ENCODE assay signal across 8 cellular contexts in the genomic region with DNA sequence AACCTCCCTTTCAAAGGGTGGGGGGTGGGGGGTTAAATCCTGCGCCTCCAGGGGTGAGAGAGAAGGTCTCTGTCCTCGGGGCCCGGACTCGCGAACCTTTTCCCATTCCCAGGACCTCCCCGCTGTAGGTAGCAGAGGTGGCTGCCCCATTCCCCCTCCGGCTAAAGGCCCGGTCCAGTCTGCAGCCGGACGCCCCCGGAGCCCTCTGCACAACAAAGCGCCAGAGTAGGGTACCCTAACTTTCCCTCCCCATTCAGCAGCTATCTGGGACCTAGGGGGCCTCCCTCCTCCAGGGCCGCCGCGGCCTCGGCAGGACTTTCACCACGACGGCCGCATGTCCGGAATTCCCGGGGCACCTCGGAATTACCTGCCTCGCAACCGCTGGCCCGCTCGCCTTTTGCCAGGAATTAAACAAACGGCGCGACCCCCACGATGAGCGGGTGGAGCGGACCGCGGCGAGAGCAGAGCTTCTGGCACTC. TPM values are rescaled to one million over a fixed set of nuclear protein-coding genes. Genes with fewer than 3 reads are reported as not detected.
DNase-seq lines count a peak whose midpoint lies in the region; ATAC-seq, FAIRE-seq and TF ChIP-seq lines count a peak whose summit lies in the region.

No MANE protein-coding gene starts in this region.

- H3K27me3 ChIP-seq in AG04450 (ENCODE audit: control insufficient read depth, insufficient read depth, low read length) (no peaks in the 10 kb centered on the region), neuron (ENCODE audit: insufficient read depth, low read length) (no peaks in the 10 kb centered on the region)

- H3K9me3 ChIP-seq in AG04450 (ENCODE audit: control insufficient read depth, insufficient read depth, low read length) (no peaks in the 10 kb centered on the region; the same call in 1 of the 2 replicates), neuron (ENCODE audit: low read length) (no peaks in the 10 kb centered on the region)

- TF ChIP-seq CTCF in AG04450 (IDR thresholded peaks at IDR 0.05; ENCODE audit: low read depth, low read length) = no peak
- no peak for TF ChIP-seq CTCF in fibroblast of pulmonary artery (IDR thresholded peaks at IDR 0.05; ENCODE audit: low read length, missing control alignments)

- H3K4me3 ChIP-seq in AG04450 (ENCODE audit: low read depth, low read length) (peak overlapping the region; percentile 91), fibroblast of pulmonary artery (replicated peaks; ENCODE audit: low read depth, low read length) (peak overlapping the region; percentile 63), neuron (ENCODE audit: low read length) (peak overlapping the region; percentile 85)

- peak; percentile 22; the same call in 1 of the 2 replicates for TF ChIP-seq POLR2A in H54 (IDR thresholded peaks at IDR 0.05; ENCODE audit: low read depth, low read length)

- no peaks in the 10 kb centered on the region for H3K36me3 ChIP-seq in neuron (ENCODE audit: insufficient read depth, low read length)

- H3K27ac Mint-ChIP-seq in activated CD4-positive, alpha-beta memory T cell treated with anti-CD3 and anti-CD28 coated beads for 36 hours = peak overlapping the region; percentile 98

- peak overlapping the region; percentile 96 for H2AFZ ChIP-seq in neuron (ENCODE audit: low read depth, low read length)

- H3K4me1 ChIP-seq in neuron (ENCODE audit: insufficient read depth, low read length) = peaks cover 43% of the 10 kb centered on the region

- H3K4me3 Mint-ChIP-seq in activated CD4-positive, alpha-beta memory T cell treated with anti-CD3 and anti-CD28 coated beads for 36 hours = peak overlapping the region; percentile 97

- no peak for ATAC-seq in GM18517 (IDR thresholded peaks at IDR 0.05; ENCODE audit: unreplicated experiment)

- H3K36me3 Mint-ChIP-seq in activated CD4-positive, alpha-beta memory T cell treated with anti-CD3 and anti-CD28 coated beads for 36 hours = peaks cover 46% of the 10 kb centered on the region

- peak overlapping the region; percentile 92 for H3K27ac ChIP-seq in AG04450 (ENCODE audit: low read depth, low read length)

- FAIRE-seq in H54 (lab: Jason Lieb, UNC) = no peak

- no peaks in the 10 kb centered on the region for H3K9me3 Mint-ChIP-seq in activated CD4-positive, alpha-beta memory T cell treated with anti-CD3 and anti-CD28 coated beads for 36 hours

- POLR2A ChIA-PET in AG04450 (lab: Yijun Ruan, JAX) = interaction anchor here (0.9 kb wide), 1 partner anchor 221 kb away, joined by 5 read pairs; no protein-coding TSS in a partner anchor
- POLR2A ChIA-PET in activated CD4-positive, alpha-beta memory T cell treated with anti-CD3 and anti-CD28 coated beads for 36 hours (lab: Charles Lee) = interaction anchor here (0.6 to 3.0 kb wide), 4 partner anchors 22 to 97 kb away, joined by 3 to 22 read pairs (median 8); no protein-coding TSS in a partner anchor

- no peak for DNase-seq in AG04450 (ENCODE audit: low read depth, low spot score)
- DNase-seq in H54 (ENCODE audit: insufficient read length, low spot score) = no peak
- peak; percentile 30 for DNase-seq in activated CD4-positive, alpha-beta memory T cell treated with anti-CD3 and anti-CD28 coated beads for 36 hours
- no peak for DNase-seq in fibroblast of pulmonary artery (ENCODE audit: low read depth)
- no peak for DNase-seq in GM19238 (ENCODE audit: insufficient read length, low spot score)
- DNase-seq in NCI-H128 (lab: John Stamatoyannopoulos, UW; ENCODE audit: unreplicated experiment) = no peak

- H3K27me3 Mint-ChIP-seq in activated CD4-positive, alpha-beta memory T cell treated with anti-CD3 and anti-CD28 coated beads for 36 hours = no peaks in the 10 kb centered on the region

- CTCF ChIA-PET in AG04450 (lab: Charles Lee) = interaction anchor here (1.7 kb wide), 1 partner anchor 214 kb away, joined by 6 read pairs; no protein-coding TSS in a partner anchor
- CTCF ChIA-PET in activated CD4-positive, alpha-beta memory T cell treated with anti-CD3 and anti-CD28 coated beads for 36 hours (lab: Charles Lee) = interaction anchor here (0.9 to 1.8 kb wide), 2 partner anchors 7 to 213 kb away, joined by 3 to 5 read pairs; no protein-coding TSS in a partner anchor

- intact Hi-C loops in activated CD4-positive, alpha-beta memory T cell treated with anti-CD3 and anti-CD28 coated beads for 36 hours (cut with micrococcal nuclease) = loop anchor here (1.0 to 5.0 kb wide), 3 partner anchors 70 to 1168 kb away; a partner anchor contains a TSS

- H3K4me1 Mint-ChIP-seq in activated CD4-positive, alpha-beta memory T cell treated with anti-CD3 and anti-CD28 coated beads for 36 hours (ENCODE audit: low read depth) = peaks cover 33% of the 10 kb centered on the region

RNA-seq across cellular contexts. Expression of a gene that starts 1.7 kb away (rescaled TPM):
- polyA plus RNA-seq in AG04450 (2011; rRNA removed) = 34.5 and 40.6 TPM in 2 replicates
- polyA minus RNA-seq in AG04450 (2011; rRNA and poly(A)+ RNA removed) = 87.5 and 90.6 TPM in 2 replicates
- 100 to 1,000 TPM; 131 to 132 TPM for total RNA-seq in activated CD4-positive, alpha-beta memory T cell treated with anti-CD3 and anti-CD28 coated beads for 36 hours
